Comparison of ENCODE assay signal across 11 cellular contexts in the genomic region with DNA sequence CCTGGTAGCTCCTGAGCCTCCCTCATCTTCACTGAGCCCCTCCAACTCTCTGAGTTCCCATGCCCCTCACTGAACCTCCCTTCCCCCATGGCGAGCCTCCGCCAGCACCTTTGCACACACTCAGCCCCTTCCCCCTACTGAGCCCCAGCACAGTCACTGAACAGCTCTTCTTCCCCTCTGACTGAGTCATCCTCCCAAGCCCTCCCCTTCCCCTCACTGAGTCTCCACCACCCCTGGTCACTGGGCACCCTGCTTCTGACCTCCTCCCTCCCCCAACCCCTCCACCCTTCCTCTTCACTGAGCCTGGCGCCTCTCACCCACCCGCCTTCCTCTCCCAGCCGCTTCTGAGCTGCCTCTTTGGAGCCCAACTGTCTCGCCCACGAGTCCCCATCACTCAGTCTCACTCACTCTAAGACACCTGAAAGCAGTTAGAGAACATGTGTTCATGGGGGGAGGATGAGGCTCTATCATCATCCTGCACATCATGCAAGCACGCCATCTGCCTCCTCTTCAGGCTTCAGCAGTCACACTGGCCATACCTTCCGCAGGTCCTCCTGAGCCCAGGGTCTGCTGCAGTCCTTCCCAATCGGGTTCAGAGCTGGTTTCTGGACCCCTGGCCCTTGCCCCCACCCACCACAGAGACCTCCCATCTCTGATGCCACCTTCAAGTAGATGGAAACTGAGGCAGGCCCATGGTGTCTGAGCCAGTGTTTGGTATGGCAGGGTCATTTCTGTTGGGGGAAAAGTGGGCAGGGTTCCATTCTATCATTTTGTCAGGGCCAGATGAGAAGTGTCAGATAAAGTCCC. TPM values are rescaled to one million over a fixed set of nuclear protein-coding genes. Genes with fewer than 3 reads are reported as not detected.
DNase-seq lines count a peak whose midpoint lies in the region; ATAC-seq, FAIRE-seq and TF ChIP-seq lines count a peak whose summit lies in the region.
"Had no signal": no experiment of that assay in that cellular context is flagged by ENCODE, and none has a peak within 500 bp of the region (broad histone marks: within the 10 kb centered on the region; RNA-seq: fewer than 3 reads in every experiment).

No MANE protein-coding gene starts in this region.

- H3K79me2 ChIP-seq in K562 (ENCODE audit: control insufficient read depth, insufficient read depth, low read length) = no peaks in the 10 kb centered on the region

- no peak for DNase-seq in activated CD4-positive, CD25-positive, alpha-beta regulatory T cell treated with anti-CD3 and anti-CD28 coated beads, Interleukin-2, amount 50 U/mL, for 72 hours
- DNase-seq in M059J (ENCODE audit: low read depth) (peak; percentile 62), K562 (ENCODE audit: extremely low read depth in 1 of 4, low spot score in 3 of 4) (peak; percentile 49 to 59 (median 54)), renal cortical epithelial cell (ENCODE audit: low read depth) (peak; percentile 82), NCI-H2107 (lab: John Stamatoyannopoulos, UW) (no peak), BE2C (no peak), NCI-H446 (lab: John Stamatoyannopoulos, UW) (no peak)

- H3K36me3 ChIP-seq in K562 (ENCODE audit: control insufficient read depth, insufficient read depth, low read length) = no peaks in the 10 kb centered on the region
- no peaks in the 10 kb centered on the region for H3K36me3 ChIP-seq in BE2C
- H3K36me3 ChIP-seq: BLaER1 had no signal

- FAIRE-seq in K562 (lab: Jason Lieb, UNC) = peak; percentile 86

- in situ Hi-C loops in K562 (cut with MboI) = no loop called here

- TF ChIP-seq RAD21 in K562 (CRISPR knock-in tag; conservative IDR thresholded peaks at IDR 0.05 in 1 of 2, IDR thresholded peaks at IDR 0.05 in 1 of 2) = peak in 1 of 2 experiments; percentile 27; a peak in 1 of 4 replicates

- peak in 1 of 3 experiments; percentile 25; a peak in 1 of 6 replicates for TF ChIP-seq CTCF in K562 (IDR thresholded peaks at IDR 0.05 in 2 of 3, conservative IDR thresholded peaks at IDR 0.05 in 1 of 3; ENCODE audit: insufficient read depth in 2 of 3, low read depth in 1 of 3, low read length in 3 of 3)
- TF ChIP-seq CTCF in BE2C (IDR thresholded peaks at IDR 0.05; ENCODE audit: low read depth, low read length) = no peak

- CTCF ChIA-PET in K562 (lab: Yijun Ruan, JAX; ENCODE audit: low intra/inter-chr PET ratio) = no interaction called here

- no peaks in the 10 kb centered on the region for H3K9me3 ChIP-seq in K562 (replicated peaks; ENCODE audit: control insufficient read depth, insufficient read depth, low read depth, low read length)
- no peaks in the 10 kb centered on the region for H3K9me3 ChIP-seq in BE2C
- H3K9me3 ChIP-seq: BLaER1 had no signal

- H3K9me1 ChIP-seq in K562 (ENCODE audit: control insufficient read depth, insufficient read depth, low read length) = no peaks in the 10 kb centered on the region

- H3K4me1 ChIP-seq in K562 (replicated peaks in 1 of 2; ENCODE audit: control insufficient read depth in 2 of 2, insufficient read depth in 2 of 2, low read length in 2 of 2) (peaks cover 6 to 28% of the 10 kb centered on the region in 2 experiments; a peak in 4 of 5 replicates), BE2C (no peaks in the 10 kb centered on the region)

- H2AFZ ChIP-seq in K562 (ENCODE audit: low read depth, low read length) = no peak overlapping the region

- intact Hi-C loops in K562 (cut with micrococcal nuclease) = no loop called here

- POLR2A ChIA-PET in K562 (lab: Yijun Ruan, JAX) = no interaction called here

- no peaks in the 10 kb centered on the region; the same call in 1 of the 2 replicates for H4K20me1 ChIP-seq in K562 (replicated peaks; ENCODE audit: control insufficient read depth, insufficient read depth, low read length)

- no peak overlapping the region for H3K4me2 ChIP-seq in K562 (ENCODE audit: insufficient read depth, low read length)
- H3K4me2 ChIP-seq: BLaER1 had no signal

- H3K27ac ChIP-seq in K562 (ENCODE audit: extremely low read depth, low read depth, low read length) = no peak overlapping the region
- H3K27ac ChIP-seq: BLaER1 had no signal

- H3K4me3 ChIP-seq in K562 = no peak overlapping the region
- H3K4me3 ChIP-seq in BE2C (ENCODE audit: low read depth, low read length) = no peak overlapping the region
- H3K4me3 ChIP-seq: BLaER1 had no signal

- no TSS peak for BruUV-seq in K562 (replicated peaks; lab: Mats Ljungman, UMichigan)

- H3K9ac ChIP-seq in K562 (ENCODE audit: insufficient read depth in 1 of 2, low read depth in 2 of 2, low read length in 2 of 2) = peak overlapping the region in 1 of 2 experiments; percentile 2; a peak in 1 of 4 replicates
- H3K9ac ChIP-seq: BLaER1 had no signal

- no peak for TF ChIP-seq POLR2A in K562 (conservative IDR thresholded peaks at IDR 0.05)

- peak; percentile 33 to 44 for ATAC-seq in activated CD4-positive, CD25-positive, alpha-beta regulatory T cell treated with anti-CD3 and anti-CD28 coated beads, Interleukin-2, amount 50 U/mL, for 24 hours
- ATAC-seq in K562 = peak; percentile 43

- WGBS in K562 (ENCODE audit: insufficient coverage, low coverage, missing lambda C conversion rate) = 3% methylated on average over 10 of the region's 10 CpGs

- H3K27me3 ChIP-seq in K562 (ENCODE audit: control insufficient read depth in 2 of 2, insufficient read depth in 2 of 2, low read length in 2 of 2) (peaks cover 17 to 36% of the 10 kb centered on the region in 2 experiments; a peak in 4 of 5 replicates), BE2C (peaks cover 7% of the 10 kb centered on the region)

- TF ChIP-seq EP300 in K562 (IDR thresholded peaks at IDR 0.05; ENCODE audit: low read length) = no peak

RNA-seq across cellular contexts. Expression of a gene that starts 2.0 kb away (rescaled TPM):
- 3.9 and 11.6 TPM in 2 replicates for total RNA-seq in M059J (2014; rRNA removed; shearing (Covaris generic))
- 0.90 and 1.7 TPM in 2 replicates for total RNA-seq in K562 (2011; cell fraction: chromatin; rRNA removed; ENCODE audit: low replicate concordance)
- total RNA-seq in K562 (2011; cell fraction: nucleolus; rRNA removed) = 1.3 and 1.8 TPM in 2 replicates
- total RNA-seq in K562 (2011; cell fraction: nucleoplasm; rRNA removed) = 1.3 TPM in 2 replicates
- 1.1 and 1.2 TPM in 2 replicates for total RNA-seq in K562 (2014; rRNA removed)
- 0.73 and 0.95 TPM in 2 replicates for total RNA-seq in K562 (2014; rRNA removed; fragmentation: Illumina TruSeq; extraction: Trizol)
- 0.26 and 0.47 TPM in 2 replicates for total RNA-seq in K562 (2015; rRNA removed; fragmentation: Illumina TruSeq; extraction: Trizol)
- 0.95 and 2.3 TPM in 2 replicates for total RNA-seq in K562 (2021)
- polyA plus RNA-seq in K562 (2011; rRNA removed) = 0.98 and 1.9 TPM in 2 replicates
- polyA plus RNA-seq in K562 (2011; cell fraction: cytosol; rRNA removed) = 1.7 and 2.1 TPM in 2 replicates
- 1.1 and 1.7 TPM in 2 replicates for polyA plus RNA-seq in K562 (2011; cell fraction: nucleus; rRNA removed)
- polyA plus RNA-seq in K562 (2012) = 0.29 and 0.94 TPM in 2 replicates
- polyA plus RNA-seq in K562 (2014; fragmentation: Illumina TruSeq; extraction: Trizol) = 0.98 and 1.4 TPM in 2 replicates
- polyA plus RNA-seq in K562 (2014; fragmentation: Nextera tagmentation; extraction: Ambion mirVana) = under 1 TPM; 0.03 to 0.14 TPM
- polyA plus RNA-seq in K562 (2014; rRNA removed) = 0.97 and 1.3 TPM in 2 replicates
- polyA minus RNA-seq in K562 (2011; rRNA and poly(A)+ RNA removed) = 0.32 and 0.90 TPM in 2 replicates
- 0.38 TPM in 1 of 2 replicates, not detected in the other for polyA minus RNA-seq in K562 (2011; cell fraction: cytosol; rRNA and poly(A)+ RNA removed)
- 0.81 and 1.1 TPM in 2 replicates for polyA minus RNA-seq in K562 (2011; cell fraction: nucleus; rRNA and poly(A)+ RNA removed)
- total RNA-seq in renal cortical epithelial cell = 86.7 and 106 TPM in 2 replicates
- 0.37 TPM for polyA plus RNA-seq in BE2C (2012; ENCODE audit: insufficient read depth, insufficient read length, low read depth)

RNA-seq across cellular contexts. Expression of a gene that starts 21.1 kb away (rescaled TPM):
- 7.1 and 8.7 TPM in 2 replicates for total RNA-seq in M059J (2014; rRNA removed; shearing (Covaris generic))
- total RNA-seq in K562 (2011; cell fraction: chromatin; rRNA removed; ENCODE audit: low replicate concordance) = 0.62 and 1.6 TPM in 2 replicates
- 1.7 and 2.0 TPM in 2 replicates for total RNA-seq in K562 (2011; cell fraction: nucleolus; rRNA removed)
- total RNA-seq in K562 (2011; cell fraction: nucleoplasm; rRNA removed) = 1.1 and 1.4 TPM in 2 replicates
- total RNA-seq in K562 (2014; rRNA removed) (1.3 and 2.9 TPM in 2 replicates), K562 (2014; rRNA removed; fragmentation: Illumina TruSeq; extraction: Trizol) (0.25 and 0.29 TPM in 2 replicates), K562 (2015; rRNA removed; fragmentation: Illumina TruSeq; extraction: Trizol) (0.60 and 0.83 TPM in 2 replicates), K562 (2021) (1.6 and 1.7 TPM in 2 replicates), renal cortical epithelial cell (9.6 and 22.3 TPM in 2 replicates)
- polyA plus RNA-seq in K562 (2011; rRNA removed) (0.39 and 0.61 TPM in 2 replicates), K562 (2014; fragmentation: Illumina TruSeq; extraction: Trizol) (0.48 and 0.54 TPM in 2 replicates), K562 (2014; fragmentation: Nextera tagmentation; extraction: Ambion mirVana) (under 1 TPM in 1 of 2 experiments, not detected in 1; 0.07 TPM), K562 (2014; rRNA removed) (0.93 TPM in 2 replicates)
- 0.77 and 0.98 TPM in 2 replicates for polyA plus RNA-seq in K562 (2011; cell fraction: cytosol; rRNA removed)
- 0.44 and 0.67 TPM in 2 replicates for polyA plus RNA-seq in K562 (2011; cell fraction: nucleus; rRNA removed)
- 0.77 and 0.80 TPM in 2 replicates for polyA plus RNA-seq in K562 (2012)
- polyA minus RNA-seq in K562 (2011; rRNA and poly(A)+ RNA removed) = 0.42 and 0.84 TPM in 2 replicates
- 0.48 and 1.1 TPM in 2 replicates for polyA minus RNA-seq in K562 (2011; cell fraction: cytosol; rRNA and poly(A)+ RNA removed)
- polyA minus RNA-seq in K562 (2011; cell fraction: nucleus; rRNA and poly(A)+ RNA removed) = 0.81 and 1.2 TPM in 2 replicates
- polyA plus RNA-seq in BE2C (2012; ENCODE audit: insufficient read depth, insufficient read length, low read depth) = 0.25 TPM

RNA-seq across cellular contexts. Expression of a gene that starts 31.2 kb away (rescaled TPM):
- total RNA-seq in M059J (2014; rRNA removed; shearing (Covaris generic)) = not detected in 2 replicates
- 1.2 and 3.2 TPM in 2 replicates for total RNA-seq in K562 (2011; cell fraction: chromatin; rRNA removed; ENCODE audit: low replicate concordance)
- total RNA-seq in K562 (2011; cell fraction: nucleolus; rRNA removed) = 2.0 and 2.1 TPM in 2 replicates
- 1.5 and 1.8 TPM in 2 replicates for total RNA-seq in K562 (2011; cell fraction: nucleoplasm; rRNA removed)
- total RNA-seq in K562 (2014; rRNA removed) (0.73 and 2.6 TPM in 2 replicates), K562 (2014; rRNA removed; fragmentation: Illumina TruSeq; extraction: Trizol) (0.62 and 0.73 TPM in 2 replicates), K562 (2015; rRNA removed; fragmentation: Illumina TruSeq; extraction: Trizol) (0.53 and 0.83 TPM in 2 replicates), K562 (2021) (1.9 and 2.4 TPM in 2 replicates), renal cortical epithelial cell (2.0 and 7.1 TPM in 2 replicates)
- polyA plus RNA-seq in K562 (2011; rRNA removed) (1.4 and 4.8 TPM in 2 replicates), K562 (2014; fragmentation: Illumina TruSeq; extraction: Trizol) (1.3 and 1.9 TPM in 2 replicates), K562 (2014; fragmentation: Nextera tagmentation; extraction: Ambion mirVana) (under 1 TPM; 0.38 to 0.48 TPM), K562 (2014; rRNA removed) (1.0 and 1.3 TPM in 2 replicates)
- polyA plus RNA-seq in K562 (2011; cell fraction: cytosol; rRNA removed) = 4.7 and 4.9 TPM in 2 replicates
- 3.2 and 3.7 TPM in 2 replicates for polyA plus RNA-seq in K562 (2011; cell fraction: nucleus; rRNA removed)
- 1.2 and 3.1 TPM in 2 replicates for polyA plus RNA-seq in K562 (2012)
- 2.2 and 4.5 TPM in 2 replicates for polyA minus RNA-seq in K562 (2011; rRNA and poly(A)+ RNA removed)
- 2.3 and 3.9 TPM in 2 replicates for polyA minus RNA-seq in K562 (2011; cell fraction: cytosol; rRNA and poly(A)+ RNA removed)
- polyA minus RNA-seq in K562 (2011; cell fraction: nucleus; rRNA and poly(A)+ RNA removed) = 0.81 and 1.4 TPM in 2 replicates
- polyA plus RNA-seq in BE2C (2012; ENCODE audit: insufficient read depth, insufficient read length, low read depth) = not detected
- total RNA-seq: dermis microvascular lymphatic vessel endothelial cell, lung microvascular endothelial cell had no signal

Comparison
In these comparisons a context has a peak if more than half of its experiments do, and no peak if none do; other contexts are left out.
1. DNase-seq: peak in M059J (single experiment), K562 (4 of 4) and renal cortical epithelial cell (single experiment); none in activated CD4-positive, CD25-positive, alpha-beta regulatory T cell treated with anti-CD3 and anti-CD28 coated beads, Interleukin-2, amount 50 U/mL, for 72 hours (single experiment), NCI-H2107 (single experiment), BE2C (single experiment) and NCI-H446 (0 of 2).